In genomic region chr6:148325316-148326068, GRCh38 we compare ENCODE assay signal across 15 cellular contexts. TPM values are rescaled to one million over a fixed set of nuclear protein-coding genes. Genes with fewer than 3 reads are reported as not detected.
DNase-seq lines count a peak whose midpoint lies in the region; ATAC-seq and TF ChIP-seq lines count a peak whose summit lies in the region.
"Had no signal": no experiment of that assay in that cellular context is flagged by ENCODE, and none has a peak within 500 bp of the region (broad histone marks: within the 10 kb centered on the region; RNA-seq: fewer than 3 reads in every experiment).

No MANE protein-coding gene starts in this region.

- H3K9me3 ChIP-seq in GM23248 (ENCODE audit: low read depth) (no peaks in the 10 kb centered on the region), WERI-Rb-1 (ENCODE audit: severe bottlenecking) (no peaks in the 10 kb centered on the region)
- no peaks in the 10 kb centered on the region for H3K9me3 ChIP-seq in effector memory CD4-positive, alpha-beta T cell (ENCODE audit: control insufficient read depth, low read length)
- H3K9me3 ChIP-seq: SJSA1 had no signal

- no peaks in the 10 kb centered on the region for H3K27me3 Mint-ChIP-seq in neural crest cell (ENCODE audit: low read depth)

- peaks cover 46% of the 10 kb centered on the region for H3K4me1 Mint-ChIP-seq in neural crest cell
- H3K4me1 Mint-ChIP-seq: IgD-negative memory B cell had no signal

- H3K27ac ChIP-seq in GM23248 (peak overlapping the region; percentile 73), WERI-Rb-1 (no peak overlapping the region)
- H3K27ac ChIP-seq in effector memory CD4-positive, alpha-beta T cell (ENCODE audit: insufficient read depth, low read length, poor library complexity, severe bottlenecking), result no peak overlapping the region
- H3K27ac ChIP-seq: C4-2B, SJSA1 had no signal

- no peaks in the 10 kb centered on the region for H3K9me2 ChIP-seq in GM23248 (ENCODE audit: insufficient read depth)

- no peak for ATAC-seq in HG03342 (IDR thresholded peaks at IDR 0.05; ENCODE audit: unreplicated experiment)

- no peaks in the 10 kb centered on the region for H3K9me3 Mint-ChIP-seq in neural crest cell
- H3K9me3 Mint-ChIP-seq: IgD-negative memory B cell had no signal

- DNase-seq in GM23248, result peak; percentile 42
- peak; percentile 70 for DNase-seq in M059J (ENCODE audit: low read depth)
- peak; percentile 20 for DNase-seq in WERI-Rb-1
- no peak for DNase-seq in neural crest cell (ENCODE audit: low read depth, low spot score)
- no peak for DNase-seq in effector memory CD4-positive, alpha-beta T cell
- DNase-seq in NK-92 (lab: John Stamatoyannopoulos, UW; ENCODE audit: unreplicated experiment), result no peak
- DNase-seq: COR-L47, NCI-H146, NCI-H2081 treated with DMSO at 0.1 percent for 48 hours, NCI-H2227 treated with DMSO at 0.1 percent for 48 hours, NCI-H69 had no signal

- H3K4me1 ChIP-seq in GM23248 (ENCODE audit: insufficient read depth), result peaks cover 63% of the 10 kb centered on the region
- H3K4me1 ChIP-seq in effector memory CD4-positive, alpha-beta T cell (ENCODE audit: control insufficient read depth, insufficient read depth, low read length, poor library complexity, severe bottlenecking), result no peaks in the 10 kb centered on the region

- H3K27me3 ChIP-seq in GM23248 (replicated peaks; ENCODE audit: insufficient read depth) (no peaks in the 10 kb centered on the region), WERI-Rb-1 (ENCODE audit: insufficient read depth, low read depth, severe bottlenecking) (no peaks in the 10 kb centered on the region)
- H3K27me3 ChIP-seq in effector memory CD4-positive, alpha-beta T cell (replicated peaks; ENCODE audit: control insufficient read depth, insufficient read depth, low read length, poor library complexity, severe bottlenecking), result no peaks in the 10 kb centered on the region
- H3K27me3 ChIP-seq: SJSA1 had no signal

- H3K79me2 ChIP-seq in GM23248 (ENCODE audit: insufficient read depth), result peaks cover 65% of the 10 kb centered on the region

- no peak overlapping the region; the same call in 1 of the 2 replicates for H3K9ac ChIP-seq in GM23248

- no peaks in the 10 kb centered on the region for H3K36me3 Mint-ChIP-seq in neural crest cell (ENCODE audit: low read depth)

- no peak overlapping the region for H3K4me3 Mint-ChIP-seq in neural crest cell
- H3K4me3 Mint-ChIP-seq: IgD-negative memory B cell had no signal

- H3K27ac Mint-ChIP-seq in neural crest cell (ENCODE audit: unreplicated experiment), result peak overlapping the region; percentile 6
- H3K27ac Mint-ChIP-seq: IgD-negative memory B cell had no signal

- H4K20me1 ChIP-seq in GM23248 (ENCODE audit: insufficient read depth), result no peaks in the 10 kb centered on the region

- H3K36me3 ChIP-seq in GM23248 (ENCODE audit: low read depth) (peaks cover 8% of the 10 kb centered on the region), WERI-Rb-1 (no peaks in the 10 kb centered on the region)
- no peaks in the 10 kb centered on the region for H3K36me3 ChIP-seq in effector memory CD4-positive, alpha-beta T cell (ENCODE audit: control insufficient read depth, insufficient read depth, low read length)
- H3K36me3 ChIP-seq: SJSA1 had no signal

- in situ Hi-C loops in GM23248 (cut with MboI), result no loop called here

- H2AFZ ChIP-seq in GM23248, result no peak overlapping the region

- H3K4me2 ChIP-seq in GM23248 (ENCODE audit: unreplicated experiment), result no peak overlapping the region

- 90 to 94% methylated on average over 8 to 11 of the region's 11 CpGs for WGBS in GM23248 (ENCODE audit: low coverage in 1 of 2, low lambda C conversion rate in 2 of 2, missing lambda C conversion rate in 2 of 2), 2 experiments

- no peak overlapping the region for H3K4me3 ChIP-seq in GM23248
- no peak overlapping the region for H3K4me3 ChIP-seq in WERI-Rb-1 (ENCODE audit: low read depth, low read length)
- H3K4me3 ChIP-seq in effector memory CD4-positive, alpha-beta T cell (ENCODE audit: insufficient read depth, low read depth, low read length, poor library complexity, severe bottlenecking), result no peak overlapping the region
- H3K4me3 ChIP-seq: SJSA1 had no signal

- TF ChIP-seq CTCF in WERI-Rb-1 (IDR thresholded peaks at IDR 0.05; ENCODE audit: low read depth, low read length) (no peak), neural crest cell (conservative IDR thresholded peaks at IDR 0.05) (no peak)

- H3F3A ChIP-seq in GM23248 (ENCODE audit: insufficient read depth), result peaks cover 61% of the 10 kb centered on the region

RNA-seq across cellular contexts. Expression of gene SASH1, which starts 17.1 kb away (rescaled TPM):
- 89.7 and 99.0 TPM in 2 replicates for total RNA-seq in GM23248 (2014; rRNA removed; shearing (Covaris generic))
- polyA plus RNA-seq in GM23248 (2016; fragmentation: Nextera tagmentation; extraction: Ambion mirVana), result 68.5 and 69.1 TPM in 2 replicates
- total RNA-seq in M059J (2014; rRNA removed; shearing (Covaris generic)), result 4.9 and 11.5 TPM in 2 replicates
- 88.0 and 90.0 TPM in 2 replicates for total RNA-seq in neural crest cell

Comparison
In these comparisons a context has a peak if more than half of its experiments do, and no peak if none do; other contexts are left out.
1. DNase-seq: peak in GM23248 (single experiment), M059J (single experiment) and WERI-Rb-1 (single experiment); none in neural crest cell (single experiment), effector memory CD4-positive, alpha-beta T cell (0 of 3) and NK-92 (single experiment).